11 cellular contexts compared by ENCODE assay signal in genomic region chr10:95275726-95276366, GRCh38. TPM values are rescaled to one million over a fixed set of nuclear protein-coding genes. Genes with fewer than 3 reads are reported as not detected.
DNase-seq lines count a peak whose midpoint lies in the region; ATAC-seq and TF ChIP-seq lines count a peak whose summit lies in the region.
"Had no signal": no experiment of that assay in that cellular context is flagged by ENCODE, and none has a peak within 500 bp of the region (broad histone marks: within the 10 kb centered on the region; RNA-seq: fewer than 3 reads in every experiment).

No MANE protein-coding gene starts in this region.

- TF ChIP-seq POLR2A in esophagus muscularis mucosa (IDR thresholded peaks at IDR 0.05; ENCODE audit: low read depth), result no peak

- H3K9me3 ChIP-seq in SK-N-SH (no peaks in the 10 kb centered on the region), esophagus muscularis mucosa (no peaks in the 10 kb centered on the region), muscle layer of duodenum (ENCODE audit: control insufficient read depth in 1 of 2, low read length in 2 of 2) (no peaks in the 10 kb centered on the region)

- H3K36me3 ChIP-seq in SK-N-SH (replicated peaks in 1 of 2; ENCODE audit: control insufficient read depth in 1 of 2, insufficient read depth in 2 of 2, low read length in 1 of 2), result peaks cover 0 to 2% of the 10 kb centered on the region in 2 experiments
- H3K36me3 ChIP-seq in esophagus muscularis mucosa, result peaks cover 0 to 9% (median 1%) of the 10 kb centered on the region in 4 donors
- H3K36me3 ChIP-seq in muscle layer of duodenum (ENCODE audit: control insufficient read depth in 1 of 2, insufficient read depth in 2 of 2, low read length in 2 of 2), result no peaks in the 10 kb centered on the region
- no peaks in the 10 kb centered on the region for H3K36me3 ChIP-seq in urinary bladder (ENCODE audit: insufficient read depth)

- H3K27ac ChIP-seq in SK-N-SH (ENCODE audit: low read depth in 2 of 2, low read length in 1 of 2) (peak overlapping the region in 1 of 2 experiments; percentile 92; a peak in 3 of 4 replicates), esophagus muscularis mucosa (replicated peaks in 1 of 4) (peak overlapping the region; percentile 72 to 83 (median 80)), muscle layer of duodenum (ENCODE audit: low read length) (peak overlapping the region; percentile 70), urinary bladder (ENCODE audit: low read depth) (peak overlapping the region; percentile 71)

- DNase-seq in SK-N-SH (no peak), esophagus muscularis mucosa (ENCODE audit: extremely low spot score) (peak; percentile 10), H4 (ENCODE audit: low spot score) (no peak), GF-D8 (lab: John Stamatoyannopoulos, UW) (no peak)
- DNase-seq: activated T-cell treated with anti-CD3 and anti-CD28 coated beads, Interleukin-2, amount 50 U/mL, for 1 hour; DMS153; natural killer cell; stimulated activated naive CD8-positive, alpha-beta T cell treated with anti-CD3 and anti-CD28 coated beads, Interleukin-15, amount 100 ng/mL, for 72 hours had no signal

- peaks cover 37% of the 10 kb centered on the region for H3F3A ChIP-seq in SK-N-SH (replicated peaks; ENCODE audit: insufficient read depth)

- CTCF ChIA-PET in SK-N-SH (lab: Yijun Ruan, JAX), result interaction anchor here (0.6 to 2.9 kb wide), 2 partner anchors 22 to 87 kb away, joined by 3 to 13 read pairs; no protein-coding TSS in a partner anchor

- H3K27me3 ChIP-seq in SK-N-SH (ENCODE audit: insufficient read depth), result no peaks in the 10 kb centered on the region
- H3K27me3 ChIP-seq in esophagus muscularis mucosa, result no peaks in the 10 kb centered on the region
- H3K27me3 ChIP-seq in muscle layer of duodenum (ENCODE audit: low read depth, low read length), result no peaks in the 10 kb centered on the region

- intact Hi-C loops in esophagus muscularis mucosa (cut with DNase I), result no loop called here

- H3K4me3 ChIP-seq in SK-N-SH (ENCODE audit: low read depth in 2 of 2, low read length in 1 of 2) (no peak overlapping the region), esophagus muscularis mucosa (no peak overlapping the region), muscle layer of duodenum (ENCODE audit: low read depth in 1 of 2, low read length in 2 of 2) (no peak overlapping the region), urinary bladder (ENCODE audit: low read depth, low read length) (no peak overlapping the region)

- no peak for TF ChIP-seq RAD21 in SK-N-SH (IDR thresholded peaks at IDR 0.05; ENCODE audit: low read length)

- peaks cover 90% of the 10 kb centered on the region for H3K79me2 ChIP-seq in SK-N-SH (ENCODE audit: insufficient read depth)

- ATAC-seq in HG03571 (IDR thresholded peaks at IDR 0.05; ENCODE audit: unreplicated experiment), result no peak
- ATAC-seq: natural killer cell; stimulated activated naive CD8-positive, alpha-beta T cell treated with anti-CD3 and anti-CD28 coated beads, Interleukin-15, amount 100 ng/mL, for 72 hours had no signal

- peak overlapping the region; percentile 42; the same call in 1 of the 2 replicates for H3K9ac ChIP-seq in SK-N-SH

- TF ChIP-seq CTCF in SK-N-SH (IDR thresholded peaks at IDR 0.05) (no peak), esophagus muscularis mucosa (IDR thresholded peaks at IDR 0.05) (no peak)

- no peak overlapping the region for H2AFZ ChIP-seq in SK-N-SH (ENCODE audit: low read depth)

- H3K4me2 ChIP-seq in SK-N-SH, result peak overlapping the region; percentile 33

- TF ChIP-seq EP300 in SK-N-SH (IDR thresholded peaks at IDR 0.05; ENCODE audit: borderline replicate concordance in 1 of 2, low read depth in 1 of 2, low read length in 1 of 2), result no peak
- TF ChIP-seq EP300 in esophagus muscularis mucosa (IDR thresholded peaks at IDR 0.05), result no peak

- H3K4me1 ChIP-seq in SK-N-SH (ENCODE audit: control insufficient read depth in 1 of 2, insufficient read depth in 2 of 2, low read depth in 1 of 2, low read length in 1 of 2) (peaks cover 2 to 32% of the 10 kb centered on the region in 2 experiments; a peak in 2 of 4 replicates), esophagus muscularis mucosa (peaks cover 34 to 79% (median 75%) of the 10 kb centered on the region in 4 donors), muscle layer of duodenum (ENCODE audit: control insufficient read depth in 1 of 2, insufficient read depth in 2 of 2, low read length in 2 of 2) (peaks cover 4 to 13% of the 10 kb centered on the region in 2 donors), urinary bladder (ENCODE audit: insufficient read depth) (peaks cover 2% of the 10 kb centered on the region)

- H3K9me2 ChIP-seq in SK-N-SH, result no peaks in the 10 kb centered on the region

- H4K20me1 ChIP-seq in SK-N-SH (ENCODE audit: insufficient read depth), result no peaks in the 10 kb centered on the region

- WGBS in SK-N-SH (ENCODE audit: low lambda C conversion rate), result 69% methylated on average over 1 of the region's 1 CpG
- 83% methylated on average over 1 of the region's 1 CpG for WGBS in esophagus muscularis mucosa
- WGBS in urinary bladder, result 41% methylated on average over 1 of the region's 1 CpG

- POLR2A ChIA-PET in SK-N-SH (lab: Yijun Ruan, JAX), result no interaction called here

TF ChIP-seq in SK-N-SH, 30 proteins besides CTCF, POLR2A, EP300 and RAD21:
- no peak for TF ChIP-seq TEAD4 (IDR thresholded peaks at IDR 0.05; ENCODE audit: borderline replicate concordance, insufficient read depth)
- TF ChIP-seq GATA2 (CRISPR knock-in tag; IDR thresholded peaks at IDR 0.05), result no peak
- no peak for TF ChIP-seq SIN3A (IDR thresholded peaks at IDR 0.05; ENCODE audit: borderline replicate concordance, low read depth, low read length)
- TF ChIP-seq GABPA (IDR thresholded peaks at IDR 0.05; ENCODE audit: low read depth), result no peak
- no peak for TF ChIP-seq PBX3 (IDR thresholded peaks at IDR 0.05)
- peak; percentile 41; the same call in 1 of the 2 replicates for TF ChIP-seq NFIC (IDR thresholded peaks at IDR 0.05; ENCODE audit: borderline replicate concordance)
- no peak for TF ChIP-seq FOXM1 (IDR thresholded peaks at IDR 0.05; ENCODE audit: low read depth)
- TF ChIP-seq TCF12 (IDR thresholded peaks at IDR 0.05), result no peak

RNA-seq across cellular contexts. Expression of gene PDLIM1, which starts 15.0 kb away (rescaled TPM):
- 74.4 and 97.2 TPM in 2 replicates for polyA plus RNA-seq in SK-N-SH (2012; rRNA removed)
- polyA plus RNA-seq in SK-N-SH (2012; cell fraction: cytosol; rRNA removed), result 89.3 and 96.8 TPM in 2 replicates
- polyA plus RNA-seq in SK-N-SH (2012; cell fraction: nucleus; rRNA removed), result 68.2 and 70.4 TPM in 2 replicates
- total RNA-seq in esophagus muscularis mucosa, result 10 to 100 TPM; 40.7 to 86.8 (median 83.4) TPM
- 24.4 TPM for total RNA-seq in urinary bladder
- polyA plus RNA-seq in urinary bladder, result 217 TPM
- 25.0 and 42.5 TPM in 2 replicates for total RNA-seq in H4 (2014; rRNA removed; shearing (Covaris generic))
